In genomic region chr10:114761205-114762193, GRCh38 we compare ENCODE assay signal across 26 cellular contexts.
DNase-seq lines count a peak whose midpoint lies in the region; ATAC-seq and TF ChIP-seq lines count a peak whose summit lies in the region.
"Had no signal": no experiment of that assay in that cellular context is flagged by ENCODE, and none has a peak within 500 bp of the region (broad histone marks: within the 10 kb centered on the region; RNA-seq: fewer than 3 reads in every experiment).

No MANE protein-coding gene starts in this region.

- H3K27me3 ChIP-seq in Panc1 (ENCODE audit: control insufficient read depth, insufficient read depth, low read length), result no peaks in the 10 kb centered on the region
- H3K27me3 ChIP-seq in dorsolateral prefrontal cortex, result peaks cover 0 to 33% (median 0%) of the 10 kb centered on the region in 45 donors
- H3K27me3 ChIP-seq in right atrium auricular region, result no peaks in the 10 kb centered on the region

- H3K9me3 Mint-ChIP-seq in immature natural killer cell, result no peaks in the 10 kb centered on the region
- H3K9me3 Mint-ChIP-seq: CD4-positive, alpha-beta memory T cell; IgD-negative memory B cell had no signal

- intact Hi-C loops in Panc1 (cut with micrococcal nuclease; ENCODE audit: unreplicated experiment) (no loop called here), dorsolateral prefrontal cortex (cut with DNase I) (no loop called here)

- H3K4me3 ChIP-seq in Panc1 (ENCODE audit: low read depth in 2 of 2, low read length in 2 of 2) (no peak overlapping the region), dorsolateral prefrontal cortex (no peak overlapping the region), right atrium auricular region (no peak overlapping the region)
- H3K4me3 ChIP-seq: BLaER1 treated with 17β-estradiol and CSF1 and Interleukin-3, amounts not matched to agents 10 nM and 100 nM; HAP-1; SK-N-MC had no signal

- H3K27ac ChIP-seq in Panc1 (ENCODE audit: low read length) (peak overlapping the region; percentile 99), dorsolateral prefrontal cortex (peak overlapping the region in 37 of 59 donors; percentile 1 to 79 (median 42)), right atrium auricular region (peak overlapping the region; percentile 5 to 8)
- H3K27ac ChIP-seq: BLaER1 treated with 17β-estradiol and CSF1 and Interleukin-3, amounts not matched to agents 10 nM and 100 nM; KMS-11; SK-N-MC had no signal

- peaks cover 87% of the 10 kb centered on the region for H3K4me1 ChIP-seq in Panc1 (ENCODE audit: control insufficient read depth, insufficient read depth, low read length)
- peaks cover 0 to 47% of the 10 kb centered on the region in 2 donors for H3K4me1 ChIP-seq in right atrium auricular region
- H3K4me1 ChIP-seq: BLaER1 treated with 17β-estradiol and CSF1 and Interleukin-3, amounts not matched to agents 10 nM and 100 nM; HAP-1 had no signal

- peaks cover 5 to 15% (median 6%) of the 10 kb centered on the region in 3 donors for H3K27me3 Mint-ChIP-seq in immature natural killer cell (ENCODE audit: low read depth in 3 of 3)

- POLR2A ChIA-PET in Panc1 (lab: Charles Lee), result interaction anchor here (0.8 kb wide), 1 partner anchor 21 kb away, joined by 3 read pairs; no protein-coding TSS in a partner anchor

- ATAC-seq in Panc1, result peak; percentile 64
- no peak for ATAC-seq in HG03175 (IDR thresholded peaks at IDR 0.05; ENCODE audit: unreplicated experiment)
- ATAC-seq: PC-3 had no signal

- in situ Hi-C loops in G401 (cut with HindIII; ENCODE audit: low sequenced_read_pairs), result no loop called here
- in situ Hi-C loops in Panc1 (cut with HindIII; ENCODE audit: low pct_unique_long_range_greater_than_20kb, low sequenced_read_pairs), result no loop called here

- H3K4me3 Mint-ChIP-seq in immature natural killer cell, result no peak overlapping the region
- H3K4me3 Mint-ChIP-seq: CD4-positive, alpha-beta memory T cell; IgD-negative memory B cell had no signal

- H3K36me3 Mint-ChIP-seq in immature natural killer cell, result no peaks in the 10 kb centered on the region
- H3K36me3 Mint-ChIP-seq: CD4-positive, alpha-beta memory T cell had no signal

- CTCF ChIA-PET in Panc1 (lab: Charles Lee), result no interaction called here

- peak; percentile 90 for DNase-seq in G401 (ENCODE audit: low spot score)
- DNase-seq in Panc1 (ENCODE audit: low read depth, low spot score), result no peak
- peak in 1 of 10 donors; percentile 66 for DNase-seq in dorsolateral prefrontal cortex
- DNase-seq in right atrium auricular region (ENCODE audit: low spot score), result no peak
- DNase-seq in AG08395 (ENCODE audit: low spot score), result no peak
- no peak for DNase-seq in immature natural killer cell
- no peak for DNase-seq in glomerular visceral epithelial cell (ENCODE audit: extremely low spot score)
- DNase-seq: AML-193; CD4-positive, alpha-beta memory T cell; COR-L47; DMS79; GOT3; MM.1S; NCI-H2029; NCI-H446 treated with DMSO at 0.1 percent for 48 hours; NCI-H526; NCI-H82; NK-92 treated with Interleukin-12 subunit alpha and Interleukin-12 subunit beta, amount 100 ng/mL, for 24 hours; PC-3; SHP77 treated with DMSO at 0.1 percent for 48 hours had no signal

- H3K36me3 ChIP-seq in Panc1 (ENCODE audit: control insufficient read depth, insufficient read depth, low read length) (no peaks in the 10 kb centered on the region), right atrium auricular region (no peaks in the 10 kb centered on the region)
- H3K36me3 ChIP-seq: BLaER1 treated with 17β-estradiol and CSF1 and Interleukin-3, amounts not matched to agents 10 nM and 100 nM; HAP-1 had no signal

- no peak overlapping the region for H3K27ac Mint-ChIP-seq in immature natural killer cell
- H3K27ac Mint-ChIP-seq: CD4-positive, alpha-beta memory T cell; IgD-negative memory B cell had no signal

- BruUV-seq in Panc1 (replicated peaks; lab: Mats Ljungman, UMichigan), result no TSS peak

- TF ChIP-seq CTCF in Panc1 (IDR thresholded peaks at IDR 0.05) (no peak), dorsolateral prefrontal cortex (IDR thresholded peaks at IDR 0.05 in 54 of 56, conservative IDR thresholded peaks at IDR 0.05 in 2 of 56; ENCODE audit: low read depth in 1 of 56, partially characterized antibody in 56 of 56) (no peak), right atrium auricular region (IDR thresholded peaks at IDR 0.05) (no peak)

- peaks cover 0 to under 1% of the 10 kb centered on the region in 2 donors for H3K4me1 Mint-ChIP-seq in immature natural killer cell

- H3K9me3 ChIP-seq in Panc1 (ENCODE audit: control insufficient read depth, insufficient read depth, low read depth, low read length), result no peaks in the 10 kb centered on the region
- H3K9me3 ChIP-seq in right atrium auricular region, result no peaks in the 10 kb centered on the region
- H3K9me3 ChIP-seq: BLaER1 treated with 17β-estradiol and CSF1 and Interleukin-3, amounts not matched to agents 10 nM and 100 nM; HAP-1 had no signal

Comparison
In these comparisons a context has a peak if more than half of its experiments do, and no peak if none do; other contexts are left out.
1. H3K27ac ChIP-seq: peak in every context shown above with its lines; median percentile 99 in Panc1; 42 in dorsolateral prefrontal cortex; 6 in right atrium auricular region.